ENCODE assay signal across 9 cellular contexts in the genomic region with DNA sequence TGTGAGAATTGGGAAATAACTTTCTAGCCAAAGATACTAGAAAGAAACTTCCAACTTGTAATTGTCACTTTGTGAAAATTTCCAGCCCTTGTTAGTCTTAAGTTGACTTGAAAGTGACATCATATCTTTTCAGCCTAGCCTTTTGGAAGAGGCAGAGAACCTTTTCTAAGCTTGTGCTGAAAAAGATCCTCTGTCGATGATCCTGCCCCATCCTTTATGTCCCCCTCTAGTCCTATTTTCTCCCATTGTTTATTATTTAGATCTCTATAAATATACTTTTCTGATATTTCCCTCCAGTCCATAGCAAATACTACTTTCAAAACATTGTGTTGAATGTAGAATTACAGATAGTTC. TPM values are rescaled to one million over a fixed set of nuclear protein-coding genes. Genes with fewer than 3 reads are reported as not detected.
A peak's percentile ranks its signal among the peaks of the same experiment; 100 is the strongest.
DNase-seq lines count a peak whose midpoint lies in the region; ATAC-seq and TF ChIP-seq lines count a peak whose summit lies in the region.
"Had no signal": no experiment of that assay in that cellular context is flagged by ENCODE, and none has a peak within 500 bp of the region (broad histone marks: within the 10 kb centered on the region; RNA-seq: fewer than 3 reads in every experiment).

No MANE protein-coding gene starts in this region.

- intact Hi-C loops in activated CD4-positive, alpha-beta T cell treated with anti-CD3 and anti-CD28 coated beads, Interleukin-2, amount 10 ng/mL, durations not matched to agents 24 days and 14 days (cut with micrococcal nuclease): loop anchor here (2.0 to 5.0 kb wide), 8 partner anchors 25 to 873 kb away; a partner anchor contains a TSS
- intact Hi-C loops in Caco-2 (cut with micrococcal nuclease; ENCODE audit: unreplicated experiment): loop anchor here (5.0 kb wide), 2 partner anchors 77 to 407 kb away; a partner anchor contains a TSS

- H3K4me3 ChIP-seq in iPS-20b (ENCODE audit: low read length): peak overlapping the region; percentile 93
- no peak overlapping the region for H3K4me3 ChIP-seq in Caco-2 (ENCODE audit: low read depth, low read length)

- H3K27ac ChIP-seq in iPS-20b (ENCODE audit: low read length) (no peak overlapping the region), substantia nigra (ENCODE audit: low read depth, low read length, poor library complexity, severe bottlenecking) (peak overlapping the region; percentile 72)
- H3K27ac ChIP-seq: VCaP had no signal

- peak overlapping the region; percentile 84; the same call in 1 of the 2 replicates for H3K9ac ChIP-seq in iPS-20b (ENCODE audit: low read depth, low read length)

- POLR2A ChIA-PET in Caco-2 (lab: Charles Lee): no interaction called here

- no peak for TF ChIP-seq CTCF in Caco-2 (IDR thresholded peaks at IDR 0.05; ENCODE audit: insufficient read depth in 1 of 2, low read depth in 1 of 2, low read length in 1 of 2, severe bottlenecking in 1 of 2, unreplicated experiment in 1 of 2)

- no peaks in the 10 kb centered on the region for H3K36me3 ChIP-seq in iPS-20b (ENCODE audit: insufficient read depth, low read depth, low read length)
- no peaks in the 10 kb centered on the region for H3K36me3 ChIP-seq in Caco-2 (ENCODE audit: control insufficient read depth, insufficient read depth, low read length)

- CTCF ChIA-PET in Caco-2 (lab: Charles Lee): no interaction called here

- H3K4me3 Mint-ChIP-seq in activated CD4-positive, alpha-beta T cell treated with anti-CD3 and anti-CD28 coated beads, Interleukin-2, amount 10 ng/mL, durations not matched to agents 24 days and 14 days: peak overlapping the region; percentile 99
- peak overlapping the region; percentile 92 for H3K4me3 Mint-ChIP-seq in activated naive CD8-positive, alpha-beta T cell
- H3K4me3 Mint-ChIP-seq in Caco-2 (ENCODE audit: unreplicated experiment): no peak overlapping the region

- peaks cover 56% of the 10 kb centered on the region for H3K4me1 Mint-ChIP-seq in activated CD4-positive, alpha-beta T cell treated with anti-CD3 and anti-CD28 coated beads, Interleukin-2, amount 10 ng/mL, durations not matched to agents 24 days and 14 days
- peaks cover 70% of the 10 kb centered on the region for H3K4me1 Mint-ChIP-seq in activated naive CD8-positive, alpha-beta T cell (ENCODE audit: low read depth)
- H3K4me1 Mint-ChIP-seq in Caco-2 (ENCODE audit: low read depth, unreplicated experiment): no peaks in the 10 kb centered on the region

- H3K36me3 Mint-ChIP-seq in activated CD4-positive, alpha-beta T cell treated with anti-CD3 and anti-CD28 coated beads, Interleukin-2, amount 10 ng/mL, durations not matched to agents 24 days and 14 days (ENCODE audit: low read depth): peaks cover 15% of the 10 kb centered on the region
- no peaks in the 10 kb centered on the region for H3K36me3 Mint-ChIP-seq in activated naive CD8-positive, alpha-beta T cell
- peaks cover 5% of the 10 kb centered on the region for H3K36me3 Mint-ChIP-seq in Caco-2 (ENCODE audit: insufficient read depth, unreplicated experiment)

- peaks cover 2% of the 10 kb centered on the region for H3K27me3 Mint-ChIP-seq in activated CD4-positive, alpha-beta T cell treated with anti-CD3 and anti-CD28 coated beads, Interleukin-2, amount 10 ng/mL, durations not matched to agents 24 days and 14 days
- H3K27me3 Mint-ChIP-seq in activated naive CD8-positive, alpha-beta T cell: no peaks in the 10 kb centered on the region
- H3K27me3 Mint-ChIP-seq in Caco-2 (ENCODE audit: insufficient read depth, unreplicated experiment): peaks cover 15% of the 10 kb centered on the region

- no peak for ATAC-seq in HG03025 (IDR thresholded peaks at IDR 0.05; ENCODE audit: low FRiP score, unreplicated experiment)

- no peaks in the 10 kb centered on the region for H3K9me3 ChIP-seq in iPS-20b (ENCODE audit: insufficient read depth, low read depth, low read length)
- no peaks in the 10 kb centered on the region for H3K9me3 ChIP-seq in Caco-2

- no peak for DNase-seq in activated CD4-positive, alpha-beta T cell treated with anti-CD3 and anti-CD28 coated beads, Interleukin-2, amount 10 ng/mL, durations not matched to agents 24 days and 14 days
- DNase-seq in activated CD4-positive, alpha-beta T cell treated with anti-CD3 and anti-CD28 coated beads, Interleukin-2, amount 50 U/mL, for 1 hour: no peak
- DNase-seq in substantia nigra (lab: John Stamatoyannopoulos, UW): no peak
- DNase-seq in Caco-2: no peak
- no peak for DNase-seq in EL

- BruUV-seq in Caco-2 (replicated peaks; lab: Mats Ljungman, UMichigan): no TSS peak

- H3K4me1 ChIP-seq in iPS-20b (ENCODE audit: insufficient read depth, low read length) (peaks cover 27% of the 10 kb centered on the region), Caco-2 (peaks cover 4% of the 10 kb centered on the region; the same call in 1 of the 2 replicates)

- H3K9me3 Mint-ChIP-seq in activated CD4-positive, alpha-beta T cell treated with anti-CD3 and anti-CD28 coated beads, Interleukin-2, amount 10 ng/mL, durations not matched to agents 24 days and 14 days: no peaks in the 10 kb centered on the region
- no peaks in the 10 kb centered on the region for H3K9me3 Mint-ChIP-seq in activated naive CD8-positive, alpha-beta T cell (ENCODE audit: low read depth)
- no peaks in the 10 kb centered on the region for H3K9me3 Mint-ChIP-seq in Caco-2 (ENCODE audit: unreplicated experiment)

- peak overlapping the region; percentile 97 for H3K27ac Mint-ChIP-seq in activated CD4-positive, alpha-beta T cell treated with anti-CD3 and anti-CD28 coated beads, Interleukin-2, amount 10 ng/mL, durations not matched to agents 24 days and 14 days
- peak overlapping the region; percentile 81 for H3K27ac Mint-ChIP-seq in activated naive CD8-positive, alpha-beta T cell
- no peak overlapping the region for H3K27ac Mint-ChIP-seq in Caco-2 (ENCODE audit: unreplicated experiment)

- peaks cover 41% of the 10 kb centered on the region for H3K27me3 ChIP-seq in iPS-20b (ENCODE audit: insufficient read depth, low read length)
- H3K27me3 ChIP-seq in Caco-2 (replicated peaks; ENCODE audit: control insufficient read depth, insufficient read depth, low read length): no peaks in the 10 kb centered on the region

RNA-seq across cellular contexts. Expression of a gene that starts 2.8 kb away (rescaled TPM):
- total RNA-seq in activated CD4-positive, alpha-beta T cell treated with anti-CD3 and anti-CD28 coated beads, Interleukin-2, amount 10 ng/mL, durations not matched to agents 24 days and 14 days: 44.9 and 46.2 TPM in 2 replicates
- 0.25 and 0.97 TPM in 2 replicates for total RNA-seq in Caco-2 (2022)

Comparison
In these comparisons a context has a peak if more than half of its experiments do, and no peak if none do; other contexts are left out.
1. RNA of a gene that starts 2.8 kb away (total RNA-seq): 44.9 to 46.2 TPM in activated CD4-positive, alpha-beta T cell treated with anti-CD3 and anti-CD28 coated beads, Interleukin-2, amount 10 ng/mL, durations not matched to agents 24 days and 14 days; 0.25 to 0.97 TPM in Caco-2; every median in the first group is over 10 times any median in the second.